In genomic region chr12:6336859-6337744, GRCh38 we compare ENCODE assay signal across 8 cellular contexts. TPM values are rescaled to one million over a fixed set of nuclear protein-coding genes. Genes with fewer than 3 reads are reported as not detected.
A peak's percentile ranks its signal among the peaks of the same experiment; 100 is the strongest.
DNase-seq lines count a peak whose midpoint lies in the region; ATAC-seq and TF ChIP-seq lines count a peak whose summit lies in the region.

No MANE protein-coding gene starts in this region.

- ATAC-seq in DND-41 (ENCODE audit: insufficient read depth, low read depth) (peak; percentile 62), HG03521 (IDR thresholded peaks at IDR 0.05; ENCODE audit: unreplicated experiment) (no peak), HG03039 (IDR thresholded peaks at IDR 0.05; ENCODE audit: unreplicated experiment) (no peak)
- peak; percentile 44 for ATAC-seq in activated naive CD8-positive, alpha-beta T cell treated with anti-CD3 and anti-CD28 coated beads, Interleukin-2, amount 10 ng/mL, durations not matched to agents 7 days and 5 days (ENCODE audit: low read depth)
- no peak for ATAC-seq in stimulated activated naive CD8-positive, alpha-beta T cell treated with anti-CD3 and anti-CD28 coated beads, Interleukin-15, Interleukin-2, amounts not matched to agents 100 U/mL and 50 U/mL, for 24 hours

- peak overlapping the region; percentile 88 for H3K4me2 ChIP-seq in DND-41 (ENCODE audit: insufficient read depth, low read length)

- H3K27ac Mint-ChIP-seq in activated naive CD8-positive, alpha-beta T cell treated with anti-CD3 and anti-CD28 coated beads, Interleukin-2, amount 10 ng/mL, durations not matched to agents 7 days and 5 days, result no peak overlapping the region
- H3K27ac Mint-ChIP-seq in immature natural killer cell, result no peak overlapping the region

- H3K79me2 ChIP-seq in DND-41 (ENCODE audit: insufficient read depth, low read length), result peaks cover 88% of the 10 kb centered on the region

- H2AFZ ChIP-seq in DND-41 (ENCODE audit: low read depth, low read length), result peak overlapping the region; percentile 56; the same call in 1 of the 2 replicates

- peaks cover 44% of the 10 kb centered on the region for H3K4me1 Mint-ChIP-seq in activated naive CD8-positive, alpha-beta T cell treated with anti-CD3 and anti-CD28 coated beads, Interleukin-2, amount 10 ng/mL, durations not matched to agents 7 days and 5 days
- peaks cover 5 to 44% of the 10 kb centered on the region in 2 donors for H3K4me1 Mint-ChIP-seq in immature natural killer cell

- H3K9me3 Mint-ChIP-seq in activated naive CD8-positive, alpha-beta T cell treated with anti-CD3 and anti-CD28 coated beads, Interleukin-2, amount 10 ng/mL, durations not matched to agents 7 days and 5 days, result no peaks in the 10 kb centered on the region
- no peaks in the 10 kb centered on the region for H3K9me3 Mint-ChIP-seq in immature natural killer cell

- H3K4me3 ChIP-seq in DND-41 (ENCODE audit: low read depth in 1 of 2, low read length in 2 of 2), result peak overlapping the region in 1 of 2 experiments; percentile 72; a peak in 3 of 4 replicates

- H3K27ac ChIP-seq in DND-41 (ENCODE audit: low read length), result peak overlapping the region; percentile 98

- H3K9ac ChIP-seq in DND-41 (ENCODE audit: low read depth, low read length), result peak overlapping the region; percentile 83

- H3K9me3 ChIP-seq in DND-41 (ENCODE audit: insufficient read depth, low read length, severe bottlenecking), result no peaks in the 10 kb centered on the region

- DNase-seq in DND-41 (peak; percentile 88), NOMO-1 treated with dmso at 0.1 percent for 144 hours (lab: John Stamatoyannopoulos, UW; ENCODE audit: unreplicated experiment) (peak; percentile 29), immature natural killer cell (peak; percentile 88 to 90 (median 90)), DMS153 treated with DMSO at 0.1 percent for 48 hours (lab: John Stamatoyannopoulos, UW; ENCODE audit: unreplicated experiment) (no peak)
- peak; percentile 74 for DNase-seq in activated naive CD8-positive, alpha-beta T cell treated with anti-CD3 and anti-CD28 coated beads, Interleukin-2, amount 10 ng/mL, durations not matched to agents 7 days and 5 days
- DNase-seq in stimulated activated naive CD8-positive, alpha-beta T cell treated with anti-CD3 and anti-CD28 coated beads, Interleukin-15, Interleukin-2, amounts not matched to agents 100 U/mL and 50 U/mL, for 24 hours, result peak; percentile 65

- H3K27me3 Mint-ChIP-seq in activated naive CD8-positive, alpha-beta T cell treated with anti-CD3 and anti-CD28 coated beads, Interleukin-2, amount 10 ng/mL, durations not matched to agents 7 days and 5 days, result no peaks in the 10 kb centered on the region
- peaks cover 8 to 17% (median 9%) of the 10 kb centered on the region in 3 donors for H3K27me3 Mint-ChIP-seq in immature natural killer cell (ENCODE audit: low read depth in 3 of 3)

- H3K36me3 ChIP-seq in DND-41 (ENCODE audit: insufficient read depth, low read length), result peaks cover 51% of the 10 kb centered on the region

- POLR2A ChIA-PET in activated naive CD8-positive, alpha-beta T cell treated with anti-CD3 and anti-CD28 coated beads, Interleukin-2, amount 10 ng/mL, durations not matched to agents 7 days and 5 days (lab: Charles Lee), result interaction anchor here (0.6 to 10.8 kb wide), 17 partner anchors 9 to 387 kb away, joined by 3 to 122 read pairs (median 9); partner anchors contain the start of genes COPS7A, GAPDH, TAPBPL and VAMP1

- H3K27me3 ChIP-seq in DND-41 (ENCODE audit: insufficient read depth, low read length, poor library complexity), result no peaks in the 10 kb centered on the region

- H3K4me3 Mint-ChIP-seq in activated naive CD8-positive, alpha-beta T cell treated with anti-CD3 and anti-CD28 coated beads, Interleukin-2, amount 10 ng/mL, durations not matched to agents 7 days and 5 days, result no peak overlapping the region
- no peak overlapping the region for H3K4me3 Mint-ChIP-seq in immature natural killer cell

- H3K36me3 Mint-ChIP-seq in activated naive CD8-positive, alpha-beta T cell treated with anti-CD3 and anti-CD28 coated beads, Interleukin-2, amount 10 ng/mL, durations not matched to agents 7 days and 5 days, result peaks cover 15% of the 10 kb centered on the region
- H3K36me3 Mint-ChIP-seq in immature natural killer cell, result peaks cover 13 to 27% (median 17%) of the 10 kb centered on the region in 3 donors

- H4K20me1 ChIP-seq in DND-41 (ENCODE audit: insufficient read depth, low read length), result peaks cover 36% of the 10 kb centered on the region

- no peak for TF ChIP-seq CTCF in DND-41 (IDR thresholded peaks at IDR 0.05; ENCODE audit: borderline replicate concordance, extremely low read depth, low read length, poor library complexity, severe bottlenecking)

- H3K4me1 ChIP-seq in DND-41 (ENCODE audit: insufficient read depth, low read length), result peaks cover 62% of the 10 kb centered on the region

RNA-seq across cellular contexts. Expression of gene TNFRSF1A, which starts 4.8 kb away (rescaled TPM):
- total RNA-seq in activated naive CD8-positive, alpha-beta T cell treated with anti-CD3 and anti-CD28 coated beads, Interleukin-2, amount 10 ng/mL, durations not matched to agents 7 days and 5 days, result 10 to 100 TPM; 82.9 to 87.1 TPM
- 10 to 100 TPM; 37.7 to 89.0 (median 67.0) TPM for polyA plus RNA-seq in immature natural killer cell

RNA-seq across cellular contexts. Expression of gene PLEKHG6, which starts 26.6 kb away (rescaled TPM):
- total RNA-seq in activated naive CD8-positive, alpha-beta T cell treated with anti-CD3 and anti-CD28 coated beads, Interleukin-2, amount 10 ng/mL, durations not matched to agents 7 days and 5 days, result not detected
- under 1 TPM in 2 of 3 donors, not detected in 1; 0.19 to 0.61 TPM for polyA plus RNA-seq in immature natural killer cell

RNA-seq across cellular contexts. Expression of gene SCNN1A, which starts 38.3 kb away (rescaled TPM):
- total RNA-seq in activated naive CD8-positive, alpha-beta T cell treated with anti-CD3 and anti-CD28 coated beads, Interleukin-2, amount 10 ng/mL, durations not matched to agents 7 days and 5 days, result 1 to 10 TPM in 1 of 2 experiments, under 1 TPM in 1; 0.43 to 1.1 TPM
- under 1 TPM in 2 of 3 donors, not detected in 1; 0.10 to 0.64 TPM for polyA plus RNA-seq in immature natural killer cell

RNA-seq across cellular contexts. Expression of gene LTBR, which starts 46.9 kb away (rescaled TPM):
- total RNA-seq in activated naive CD8-positive, alpha-beta T cell treated with anti-CD3 and anti-CD28 coated beads, Interleukin-2, amount 10 ng/mL, durations not matched to agents 7 days and 5 days, result 1 to 10 TPM in 1 of 2 experiments, under 1 TPM in 1; 0.61 to 1.4 TPM
- polyA plus RNA-seq in immature natural killer cell, result 1 to 10 TPM; 1.2 to 3.6 (median 2.8) TPM

Comparison
In these comparisons a context has a peak if more than half of its experiments do, and no peak if none do; other contexts are left out.
1. ATAC-seq: peak in DND-41 (single experiment) and activated naive CD8-positive, alpha-beta T cell treated with anti-CD3 and anti-CD28 coated beads, Interleukin-2, amount 10 ng/mL, durations not matched to agents 7 days and 5 days (single experiment); none in stimulated activated naive CD8-positive, alpha-beta T cell treated with anti-CD3 and anti-CD28 coated beads, Interleukin-15, Interleukin-2, amounts not matched to agents 100 U/mL and 50 U/mL, for 24 hours (single experiment), HG03521 (single experiment) and HG03039 (single experiment).